Comparison of ENCODE assay signal across 8 cellular contexts in the genomic region with DNA sequence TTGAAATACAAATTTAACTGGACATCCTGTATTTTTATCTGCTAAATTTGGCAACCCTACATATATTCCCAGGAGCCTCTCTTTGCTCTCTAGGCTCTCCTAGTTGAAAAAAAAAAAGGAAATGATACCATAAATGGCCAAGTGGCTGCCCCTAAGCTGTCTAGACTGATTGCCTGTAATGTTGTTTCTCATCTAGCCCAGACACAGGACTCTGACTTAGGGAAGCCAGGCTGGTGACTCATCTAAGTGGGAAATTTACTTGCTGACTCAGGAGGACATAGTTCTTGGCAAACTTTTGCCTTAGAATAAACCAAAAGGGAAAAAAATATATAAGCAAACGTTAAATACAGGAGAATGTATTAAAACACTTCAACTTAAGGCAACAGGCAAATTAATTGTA. TPM values are rescaled to one million over a fixed set of nuclear protein-coding genes. Genes with fewer than 3 reads are reported as not detected.
DNase-seq lines count a peak whose midpoint lies in the region; ATAC-seq, FAIRE-seq and TF ChIP-seq lines count a peak whose summit lies in the region.

No MANE protein-coding gene starts in this region.

- FAIRE-seq in kidney (lab: Jason Lieb, UNC), result peak; percentile 97

- no peak for ATAC-seq in GM18909 (IDR thresholded peaks at IDR 0.05; ENCODE audit: poor library complexity, unreplicated experiment)

- peak; percentile 10 for DNase-seq in stimulated activated CD4-positive, alpha-beta T cell treated with anti-CD3 and anti-CD28 coated beads, Interleukin-4, amount 100 ng/mL, for 24 hours
- DNase-seq in stimulated activated CD4-positive, alpha-beta T cell treated with anti-CD3 and anti-CD28 coated beads, Interleukin-1b, Interleukin-23, amount 100 ng/mL, for 48 hours, result no peak
- DNase-seq in amniotic epithelial cell (ENCODE audit: low read depth), result peak; percentile 99
- no peak for DNase-seq in kidney
- no peak for DNase-seq in T-helper 2 cell
- DNase-seq in effector CD8-positive, alpha-beta T cell (lab: John Stamatoyannopoulos, UW), result no peak

- peaks cover 4 to 9% of the 10 kb centered on the region in 2 donors for H3K4me1 ChIP-seq in kidney (ENCODE audit: control insufficient read depth in 1 of 2, insufficient read depth in 1 of 2, low read depth in 1 of 2, low read length in 2 of 2)

- TF ChIP-seq CTCF in kidney (IDR thresholded peaks at IDR 0.05; ENCODE audit: borderline replicate concordance, extremely low read depth, insufficient read depth), result no peak

- H3K9ac ChIP-seq in kidney (ENCODE audit: low read length in 2 of 2), result peak overlapping the region in 1 of 2 donors; percentile 31

- no peak overlapping the region for H3K4me3 ChIP-seq in kidney (ENCODE audit: low read length in 2 of 2)

- H3K9me3 ChIP-seq in kidney (ENCODE audit: control insufficient read depth in 1 of 2, low read length in 2 of 2), result no peaks in the 10 kb centered on the region

- intact Hi-C loops in kidney (cut with DNase I), result no loop called here

- TF ChIP-seq RAD21 in Ishikawa (IDR thresholded peaks at IDR 0.05; ENCODE audit: low read depth), result peak; percentile 14; the same call in 1 of the 2 replicates

- peak; percentile 83 for TF ChIP-seq EP300 in Ishikawa (IDR thresholded peaks at IDR 0.05; ENCODE audit: borderline replicate concordance)

- H3K27ac ChIP-seq in kidney (ENCODE audit: low read depth in 2 of 2, low read length in 2 of 2), result no peak overlapping the region

- H3K36me3 ChIP-seq in kidney (ENCODE audit: control insufficient read depth in 1 of 2, insufficient read depth in 2 of 2, low read length in 2 of 2), result no peaks in the 10 kb centered on the region

TF ChIP-seq in Ishikawa, 13 proteins besides CTCF, POLR2A, EP300 and RAD21:
- peak; percentile 62 for TF ChIP-seq NFIC (IDR thresholded peaks at IDR 0.05)
- TF ChIP-seq TEAD4 (IDR thresholded peaks at IDR 0.05), result peak; percentile 68
- no peak for TF ChIP-seq CEBPB (IDR thresholded peaks at IDR 0.05)
- TF ChIP-seq YY1 (IDR thresholded peaks at IDR 0.05; ENCODE audit: low read depth), result no peak
- TF ChIP-seq CREB1 (IDR thresholded peaks at IDR 0.05; ENCODE audit: low read depth), result no peak
- TF ChIP-seq FOXM1 (IDR thresholded peaks at IDR 0.05; ENCODE audit: borderline replicate concordance, low read depth), result peak; percentile 58; the same call in 1 of the 2 replicates
- no peak for TF ChIP-seq TAF1 (IDR thresholded peaks at IDR 0.05; ENCODE audit: low read depth)
- TF ChIP-seq ZBTB7A (IDR thresholded peaks at IDR 0.05; ENCODE audit: low read depth), result no peak
- TF ChIP-seq REST (IDR thresholded peaks at IDR 0.05; ENCODE audit: low read depth), result no peak
- TF ChIP-seq, protein P1, sequence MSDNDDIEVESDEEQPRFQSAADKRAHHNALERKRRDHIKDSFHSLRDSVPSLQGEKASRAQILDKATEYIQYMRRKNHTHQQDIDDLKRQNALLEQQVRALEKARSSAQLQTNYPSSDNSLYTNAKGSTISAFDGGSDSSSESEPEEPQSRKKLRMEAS (IDR thresholded peaks at IDR 0.05), result 0 out of 2 replicates have a peak, but pooled peaks have one; percentile 27
- TF ChIP-seq, protein P2, sequence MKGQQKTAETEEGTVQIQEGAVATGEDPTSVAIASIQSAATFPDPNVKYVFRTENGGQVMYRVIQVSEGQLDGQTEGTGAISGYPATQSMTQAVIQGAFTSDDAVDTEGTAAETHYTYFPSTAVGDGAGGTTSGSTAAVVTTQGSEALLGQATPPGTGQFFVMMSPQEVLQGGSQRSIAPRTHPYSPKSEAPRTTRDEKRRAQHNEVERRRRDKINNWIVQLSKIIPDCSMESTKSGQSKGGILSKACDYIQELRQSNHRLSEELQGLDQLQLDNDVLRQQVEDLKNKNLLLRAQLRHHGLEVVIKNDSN (IDR thresholded peaks at IDR 0.05), result no peak
- TF ChIP-seq TCF12 (IDR thresholded peaks at IDR 0.05; ENCODE audit: low read depth), result peak; percentile 70
- TF ChIP-seq EGR1 (IDR thresholded peaks at IDR 0.05), result no peak

RNA-seq across cellular contexts. Expression of gene ITGAV, which starts 14.6 kb away (rescaled TPM):
- total RNA-seq in kidney, result 99.0 TPM
- 26.3 TPM for polyA plus RNA-seq in kidney (ENCODE audit: insufficient read depth, low read depth, low replicate concordance)

Comparison
In these comparisons a context has a peak if more than half of its experiments do, and no peak if none do; other contexts are left out.
1. DNase-seq: peak in stimulated activated CD4-positive, alpha-beta T cell treated with anti-CD3 and anti-CD28 coated beads, Interleukin-4, amount 100 ng/mL, for 24 hours (single experiment) and amniotic epithelial cell (single experiment); none in stimulated activated CD4-positive, alpha-beta T cell treated with anti-CD3 and anti-CD28 coated beads, Interleukin-1b, Interleukin-23, amount 100 ng/mL, for 48 hours (single experiment), kidney (single experiment), T-helper 2 cell (0 of 5) and effector CD8-positive, alpha-beta T cell (single experiment).